ENCODE assay signal across 13 cellular contexts in genomic region chr12:43937947-43938346, GRCh38.
DNase-seq lines count a peak whose midpoint lies in the region; ATAC-seq and TF ChIP-seq lines count a peak whose summit lies in the region.
"Had no signal": no experiment of that assay in that cellular context is flagged by ENCODE, and none has a peak within 500 bp of the region (broad histone marks: within the 10 kb centered on the region; RNA-seq: fewer than 3 reads in every experiment).

No MANE protein-coding gene starts in this region.

- DNase-seq in SIG-M5 treated with dmso at 0.1 percent for 504 hours (lab: John Stamatoyannopoulos, UW; ENCODE audit: unreplicated experiment), result peak; percentile 23
- DNase-seq in SIG-M5 (lab: John Stamatoyannopoulos, UW), result no peak
- DNase-seq in neural crest cell (ENCODE audit: low read depth, low spot score), result no peak
- no peak for DNase-seq in activated naive CD4-positive, alpha-beta T cell treated with anti-CD3 and anti-CD28 coated beads, Interleukin-2, amount 50 U/mL, for 16 hours
- no peak for DNase-seq in T-helper 2 cell treated with Interferon-gamma antibody and Interleukin-4, amounts not matched to agents 5 μg/mL and 100 μg/mL, for 36 hours (ENCODE audit: low spot score)
- DNase-seq in transverse colon, result no peak
- DNase-seq: activated CD4-positive, CD25-positive, alpha-beta regulatory T cell treated with anti-CD3 and anti-CD28 coated beads, Interleukin-2, amount 50 U/mL, for 72 hours; central memory CD4-positive, alpha-beta T cell; NCI-H187; stimulated activated CD4-positive, alpha-beta T cell treated with anti-CD3 and anti-CD28 coated beads, Interleukin-4, amount 100 ng/mL, for 1 hour had no signal

- H3K27ac ChIP-seq in VCaP, result no peak overlapping the region
- H3K27ac ChIP-seq in transverse colon, result no peak overlapping the region
- H3K27ac ChIP-seq: BLaER1 had no signal

- no peak for TF ChIP-seq EP300 in transverse colon (IDR thresholded peaks at IDR 0.05; ENCODE audit: low read depth)

- TF ChIP-seq CTCF in VCaP (conservative IDR thresholded peaks at IDR 0.05) (peak; percentile 23), neural crest cell (conservative IDR thresholded peaks at IDR 0.05) (peak; percentile 44), transverse colon (IDR thresholded peaks at IDR 0.05) (no peak)

- ATAC-seq in HG03159 (IDR thresholded peaks at IDR 0.05; ENCODE audit: unreplicated experiment), result peak; percentile 81

- no peaks in the 10 kb centered on the region for H3K27me3 Mint-ChIP-seq in neural crest cell (ENCODE audit: low read depth)
- H3K27me3 Mint-ChIP-seq in T-helper 2 cell treated with Interferon-gamma antibody and Interleukin-4, amounts not matched to agents 5 μg/mL and 100 μg/mL, for 36 hours (ENCODE audit: low read depth), result no peaks in the 10 kb centered on the region

- H3K36me3 Mint-ChIP-seq in neural crest cell (ENCODE audit: low read depth), result no peaks in the 10 kb centered on the region
- no peaks in the 10 kb centered on the region for H3K36me3 Mint-ChIP-seq in T-helper 2 cell treated with Interferon-gamma antibody and Interleukin-4, amounts not matched to agents 5 μg/mL and 100 μg/mL, for 36 hours (ENCODE audit: low read depth)

- in situ Hi-C loops in transverse colon (cut with MboI; ENCODE audit: low pct_ligation_motif_present in 1 of 4, low pct_unique_long_range_greater_than_20kb in 1 of 4, low sequenced_read_pairs in 3 of 4), result no loop called here

- no peak overlapping the region for H3K27ac Mint-ChIP-seq in neural crest cell (ENCODE audit: unreplicated experiment)
- no peak overlapping the region for H3K27ac Mint-ChIP-seq in T-helper 2 cell treated with Interferon-gamma antibody and Interleukin-4, amounts not matched to agents 5 μg/mL and 100 μg/mL, for 36 hours

- intact Hi-C loops in transverse colon (cut with DNase I; ENCODE audit: low total_unique reads), result no loop called here

- H3K4me1 Mint-ChIP-seq in neural crest cell, result no peaks in the 10 kb centered on the region
- no peaks in the 10 kb centered on the region for H3K4me1 Mint-ChIP-seq in T-helper 2 cell treated with Interferon-gamma antibody and Interleukin-4, amounts not matched to agents 5 μg/mL and 100 μg/mL, for 36 hours (ENCODE audit: low read depth)

- 74 to 76% methylated on average over 2 of the region's 2 CpGs for WGBS in transverse colon (ENCODE audit: low coverage in 1 of 2), 2 donors

- no peaks in the 10 kb centered on the region for H3K36me3 ChIP-seq in transverse colon
- H3K36me3 ChIP-seq: BLaER1 had no signal

- no peak overlapping the region for H3K4me3 ChIP-seq in transverse colon
- H3K4me3 ChIP-seq: BLaER1 had no signal

- H3K9me3 ChIP-seq in transverse colon, result no peaks in the 10 kb centered on the region

- no peak for TF ChIP-seq POLR2A in transverse colon (IDR thresholded peaks at IDR 0.05)

- H3K9me3 Mint-ChIP-seq in neural crest cell, result no peaks in the 10 kb centered on the region
- no peaks in the 10 kb centered on the region for H3K9me3 Mint-ChIP-seq in T-helper 2 cell treated with Interferon-gamma antibody and Interleukin-4, amounts not matched to agents 5 μg/mL and 100 μg/mL, for 36 hours

- H3K4me1 ChIP-seq in transverse colon, result no peaks in the 10 kb centered on the region
- H3K4me1 ChIP-seq: BLaER1 had no signal

- H3K27me3 ChIP-seq in transverse colon, result no peaks in the 10 kb centered on the region
- H3K27me3 ChIP-seq: BLaER1 had no signal

- H3K4me3 Mint-ChIP-seq in neural crest cell, result no peak overlapping the region
- H3K4me3 Mint-ChIP-seq in T-helper 2 cell treated with Interferon-gamma antibody and Interleukin-4, amounts not matched to agents 5 μg/mL and 100 μg/mL, for 36 hours, result no peak overlapping the region

Comparison
In these comparisons a context has a peak if more than half of its experiments do, and no peak if none do; other contexts are left out.
1. CTCF ChIP-seq: peak in VCaP (single experiment) and neural crest cell (single experiment); none in transverse colon (0 of 5).